15 cellular contexts compared by ENCODE assay signal in genomic region chr17:64045176-64045575, GRCh38. TPM values are rescaled to one million over a fixed set of nuclear protein-coding genes. Genes with fewer than 3 reads are reported as not detected.
DNase-seq lines count a peak whose midpoint lies in the region; ATAC-seq and TF ChIP-seq lines count a peak whose summit lies in the region.
"Had no signal": no experiment of that assay in that cellular context is flagged by ENCODE, and none has a peak within 500 bp of the region (broad histone marks: within the 10 kb centered on the region; RNA-seq: fewer than 3 reads in every experiment).

No MANE protein-coding gene starts in this region.

- H3K27ac ChIP-seq in neuronal stem cell (replicated peaks; ENCODE audit: low read length): no peak overlapping the region
- H3K27ac ChIP-seq: BLaER1 had no signal

- H2AK5ac ChIP-seq in neuronal stem cell (ENCODE audit: low read depth, low read length): no peak overlapping the region

- H3K79me1 ChIP-seq in neuronal stem cell (ENCODE audit: low read depth, low read length): no peaks in the 10 kb centered on the region

- H3K18ac ChIP-seq in neuronal stem cell (ENCODE audit: low read length): no peak overlapping the region

- no peak overlapping the region for H4K91ac ChIP-seq in neuronal stem cell (ENCODE audit: low read depth, low read length, poor library complexity)

- peaks cover 26% of the 10 kb centered on the region for H3K4me1 Mint-ChIP-seq in activated CD4-positive, alpha-beta T cell treated with anti-CD3 and anti-CD28 coated beads, Interleukin-2, amount 10 ng/mL, durations not matched to agents 7 days and 5 days
- H3K4me1 Mint-ChIP-seq in activated CD4-positive, alpha-beta T cell treated with anti-CD3 and anti-CD28 coated beads for 36 hours: peaks cover 14% of the 10 kb centered on the region
- H3K4me1 Mint-ChIP-seq in stimulated activated naive CD8-positive, alpha-beta T cell treated with anti-CD3 and anti-CD28 coated beads, Interleukin-15, Interleukin-2, amounts not matched to agents 100 ng/mL and 50 ng/mL, for 24 hours (ENCODE audit: low read depth): peaks cover 2% of the 10 kb centered on the region
- H3K4me1 Mint-ChIP-seq: IgD-negative memory B cell had no signal

- H3K4me1 ChIP-seq in neuronal stem cell (ENCODE audit: control insufficient read depth in 2 of 2, insufficient read depth in 1 of 2, low read depth in 1 of 2, low read length in 2 of 2): no peaks in the 10 kb centered on the region
- H3K4me1 ChIP-seq: BLaER1, HAP-1 had no signal

- H2BK120ac ChIP-seq in neuronal stem cell (ENCODE audit: low read depth, low read length): no peak overlapping the region

- H3K27ac Mint-ChIP-seq in activated CD4-positive, alpha-beta T cell treated with anti-CD3 and anti-CD28 coated beads, Interleukin-2, amount 10 ng/mL, durations not matched to agents 7 days and 5 days: peak overlapping the region; percentile 54
- H3K27ac Mint-ChIP-seq in activated CD4-positive, alpha-beta T cell treated with anti-CD3 and anti-CD28 coated beads for 36 hours: no peak overlapping the region
- H3K27ac Mint-ChIP-seq in stimulated activated naive CD8-positive, alpha-beta T cell treated with anti-CD3 and anti-CD28 coated beads, Interleukin-15, Interleukin-2, amounts not matched to agents 100 ng/mL and 50 ng/mL, for 24 hours: peak overlapping the region; percentile 50
- H3K27ac Mint-ChIP-seq: IgD-negative memory B cell had no signal

- no peak overlapping the region for H3K9ac ChIP-seq in neuronal stem cell (ENCODE audit: low read depth, low read length, poor library complexity)
- H3K9ac ChIP-seq: BLaER1 had no signal

- H3K4ac ChIP-seq in neuronal stem cell (ENCODE audit: low read length): no peak overlapping the region

- H3K36me3 Mint-ChIP-seq in activated CD4-positive, alpha-beta T cell treated with anti-CD3 and anti-CD28 coated beads, Interleukin-2, amount 10 ng/mL, durations not matched to agents 7 days and 5 days (ENCODE audit: low read depth): peaks cover 70% of the 10 kb centered on the region
- peaks cover 40% of the 10 kb centered on the region for H3K36me3 Mint-ChIP-seq in activated CD4-positive, alpha-beta T cell treated with anti-CD3 and anti-CD28 coated beads for 36 hours (ENCODE audit: low read depth)
- peaks cover 61% of the 10 kb centered on the region for H3K36me3 Mint-ChIP-seq in stimulated activated naive CD8-positive, alpha-beta T cell treated with anti-CD3 and anti-CD28 coated beads, Interleukin-15, Interleukin-2, amounts not matched to agents 100 ng/mL and 50 ng/mL, for 24 hours (ENCODE audit: low read depth)

- no peaks in the 10 kb centered on the region for H3K27me3 Mint-ChIP-seq in activated CD4-positive, alpha-beta T cell treated with anti-CD3 and anti-CD28 coated beads, Interleukin-2, amount 10 ng/mL, durations not matched to agents 7 days and 5 days
- H3K27me3 Mint-ChIP-seq in activated CD4-positive, alpha-beta T cell treated with anti-CD3 and anti-CD28 coated beads for 36 hours: no peaks in the 10 kb centered on the region
- no peaks in the 10 kb centered on the region for H3K27me3 Mint-ChIP-seq in stimulated activated naive CD8-positive, alpha-beta T cell treated with anti-CD3 and anti-CD28 coated beads, Interleukin-15, Interleukin-2, amounts not matched to agents 100 ng/mL and 50 ng/mL, for 24 hours
- H3K27me3 Mint-ChIP-seq: IgD-negative memory B cell had no signal

- peaks cover 0 to 29% of the 10 kb centered on the region in 2 donors for H3K36me3 ChIP-seq in neuronal stem cell (replicated peaks in 1 of 2; ENCODE audit: control insufficient read depth in 2 of 2, insufficient read depth in 2 of 2, low read length in 2 of 2)

- H2BK5ac ChIP-seq in neuronal stem cell (ENCODE audit: low read length): no peak overlapping the region

- POLR2A ChIA-PET in activated CD4-positive, alpha-beta T cell treated with anti-CD3 and anti-CD28 coated beads, Interleukin-2, amount 10 ng/mL, durations not matched to agents 7 days and 5 days (lab: Charles Lee): no interaction called here
- POLR2A ChIA-PET in activated CD4-positive, alpha-beta T cell treated with anti-CD3 and anti-CD28 coated beads for 36 hours (lab: Charles Lee): no interaction called here

- no peak overlapping the region for H3K4me3 ChIP-seq in neuronal stem cell (ENCODE audit: low read length in 2 of 2)
- H3K4me3 ChIP-seq: BLaER1, GM12878, HAP-1 had no signal

- H3K9me3 ChIP-seq in neuronal stem cell (replicated peaks in 1 of 2; ENCODE audit: control insufficient read depth in 2 of 2, insufficient read depth in 1 of 2, low read depth in 1 of 2, low read length in 2 of 2): no peaks in the 10 kb centered on the region
- H3K9me3 ChIP-seq: BLaER1, HAP-1 had no signal

- H3K9me3 Mint-ChIP-seq in activated CD4-positive, alpha-beta T cell treated with anti-CD3 and anti-CD28 coated beads, Interleukin-2, amount 10 ng/mL, durations not matched to agents 7 days and 5 days: no peaks in the 10 kb centered on the region
- H3K9me3 Mint-ChIP-seq in activated CD4-positive, alpha-beta T cell treated with anti-CD3 and anti-CD28 coated beads for 36 hours (ENCODE audit: low read depth): no peaks in the 10 kb centered on the region
- no peaks in the 10 kb centered on the region for H3K9me3 Mint-ChIP-seq in stimulated activated naive CD8-positive, alpha-beta T cell treated with anti-CD3 and anti-CD28 coated beads, Interleukin-15, Interleukin-2, amounts not matched to agents 100 ng/mL and 50 ng/mL, for 24 hours
- H3K9me3 Mint-ChIP-seq: IgD-negative memory B cell had no signal

- no peak overlapping the region for H2BK15ac ChIP-seq in neuronal stem cell (ENCODE audit: low read length)

- intact Hi-C loops in activated CD4-positive, alpha-beta T cell treated with anti-CD3 and anti-CD28 coated beads for 36 hours (cut with DNase I, micrococcal nuclease): no loop called here

- H2AFZ ChIP-seq in neuronal stem cell (ENCODE audit: low read length): no peak overlapping the region

- DNase-seq in activated CD4-positive, alpha-beta T cell treated with anti-CD3 and anti-CD28 coated beads, Interleukin-2, amount 10 ng/mL, durations not matched to agents 7 days and 5 days: no peak
- DNase-seq in activated CD4-positive, alpha-beta T cell treated with anti-CD3 and anti-CD28 coated beads for 36 hours: no peak
- no peak for DNase-seq in stimulated activated naive CD8-positive, alpha-beta T cell treated with anti-CD3 and anti-CD28 coated beads, Interleukin-15, Interleukin-2, amounts not matched to agents 100 U/mL and 50 U/mL, for 24 hours
- DNase-seq in neuronal stem cell (ENCODE audit: low spot score) (no peak), omental fat pad (ENCODE audit: low spot score) (no peak)
- DNase-seq: 8988T, AML-193, DMS79 had no signal

- no CpG with 5 or more reads among the region's 13 CpGs for WGBS in neuronal stem cell (ENCODE audit: extremely low coverage in 2 of 2, insufficient read length in 2 of 2, insufficient replicate concordance in 1 of 2), 2 donors

- no peak for TF ChIP-seq CTCF in omental fat pad (IDR thresholded peaks at IDR 0.05)

- peak overlapping the region; percentile 59 for H3K23ac ChIP-seq in neuronal stem cell (ENCODE audit: low read depth, low read length, poor library complexity)

- H3K14ac ChIP-seq in neuronal stem cell (ENCODE audit: low read length): no peak overlapping the region

- CTCF ChIA-PET in activated CD4-positive, alpha-beta T cell treated with anti-CD3 and anti-CD28 coated beads, Interleukin-2, amount 10 ng/mL, durations not matched to agents 7 days and 5 days (lab: Charles Lee): interaction anchor here (0.6 to 4.7 kb wide), 6 partner anchors 13 to 66 kb away, joined by 3 to 32 read pairs (median 3); no protein-coding TSS in a partner anchor
- CTCF ChIA-PET in activated CD4-positive, alpha-beta T cell treated with anti-CD3 and anti-CD28 coated beads for 36 hours (lab: Charles Lee): interaction anchor here (0.8 to 6.7 kb wide), 3 partner anchors 15 to 89 kb away, joined by 3 to 49 read pairs (median 9); no protein-coding TSS in a partner anchor

- ATAC-seq in activated CD4-positive, alpha-beta T cell treated with anti-CD3 and anti-CD28 coated beads for 36 hours: no peak
- ATAC-seq in stimulated activated naive CD8-positive, alpha-beta T cell treated with anti-CD3 and anti-CD28 coated beads, Interleukin-15, Interleukin-2, amounts not matched to agents 100 U/mL and 50 U/mL, for 24 hours: no peak
- ATAC-seq in omental fat pad (ENCODE audit: low FRiP score) (no peak), GM21381 (IDR thresholded peaks at IDR 0.05; ENCODE audit: unreplicated experiment) (no peak)
- ATAC-seq: GM12878 had no signal

- H3K4me3 Mint-ChIP-seq in activated CD4-positive, alpha-beta T cell treated with anti-CD3 and anti-CD28 coated beads, Interleukin-2, amount 10 ng/mL, durations not matched to agents 7 days and 5 days: no peak overlapping the region
- no peak overlapping the region for H3K4me3 Mint-ChIP-seq in activated CD4-positive, alpha-beta T cell treated with anti-CD3 and anti-CD28 coated beads for 36 hours
- no peak overlapping the region for H3K4me3 Mint-ChIP-seq in stimulated activated naive CD8-positive, alpha-beta T cell treated with anti-CD3 and anti-CD28 coated beads, Interleukin-15, Interleukin-2, amounts not matched to agents 100 ng/mL and 50 ng/mL, for 24 hours
- H3K4me3 Mint-ChIP-seq: IgD-negative memory B cell had no signal

- H3K4me2 ChIP-seq in neuronal stem cell (ENCODE audit: insufficient read depth, low read length, poor library complexity, severe bottlenecking): no peak overlapping the region
- H3K4me2 ChIP-seq: BLaER1 had no signal

- H2BK12ac ChIP-seq in neuronal stem cell (ENCODE audit: low read length): no peak overlapping the region

- no peaks in the 10 kb centered on the region for H3K27me3 ChIP-seq in neuronal stem cell (ENCODE audit: control insufficient read depth in 3 of 3, insufficient read depth in 3 of 3, low read depth in 1 of 3, low read length in 3 of 3)
- H3K27me3 ChIP-seq: BLaER1 had no signal

- no peak overlapping the region for H4K8ac ChIP-seq in neuronal stem cell (ENCODE audit: low read depth, low read length)

RNA-seq across cellular contexts. Expression of gene ICAM2, which starts 24.7 kb away (rescaled TPM):
- 100 to 1,000 TPM; 113 to 116 TPM for total RNA-seq in activated CD4-positive, alpha-beta T cell treated with anti-CD3 and anti-CD28 coated beads, Interleukin-2, amount 10 ng/mL, durations not matched to agents 7 days and 5 days
- total RNA-seq in activated CD4-positive, alpha-beta T cell treated with anti-CD3 and anti-CD28 coated beads for 36 hours: 10 to 100 TPM; 46.6 to 49.0 TPM
- 0.10 TPM for polyA plus RNA-seq in neuronal stem cell (2013, experiment 1 of 2)
- polyA plus RNA-seq in neuronal stem cell (2013, experiment 2 of 2): not detected
- 100 to 1,000 TPM in 3 of 4 donors, 10 to 100 TPM in 1; 57.7 to 252 (median 137) TPM for total RNA-seq in omental fat pad
- total RNA-seq: G401 had no signal

RNA-seq across cellular contexts. Expression of gene PRR29, which starts 47.0 kb away (rescaled TPM):
- 1 to 10 TPM; 3.8 TPM for total RNA-seq in activated CD4-positive, alpha-beta T cell treated with anti-CD3 and anti-CD28 coated beads, Interleukin-2, amount 10 ng/mL, durations not matched to agents 7 days and 5 days
- 1 to 10 TPM; 1.0 to 1.5 TPM for total RNA-seq in activated CD4-positive, alpha-beta T cell treated with anti-CD3 and anti-CD28 coated beads for 36 hours
- 0.43 TPM for polyA plus RNA-seq in neuronal stem cell (2013, experiment 1 of 2)
- polyA plus RNA-seq in neuronal stem cell (2013, experiment 2 of 2): 0.57 TPM
- 1 to 10 TPM in 1 of 4 donors, under 1 TPM in 3; 0.19 to 1.1 (median 0.55) TPM for total RNA-seq in omental fat pad
